ENCODE assay signal across 1 cellular context in genomic region chr1:227740401-227740960, GRCh38.
TF ChIP-seq lines count a peak whose summit lies in the region.

No MANE protein-coding gene starts in this region.

TF ChIP-seq in HEK293, 187 proteins besides CTCF, POLR2A, EP300 and RAD21 (continued from another document):
- TF ChIP-seq ZNF202 (tag by site-specific recombination; IDR thresholded peaks at IDR 0.05; ENCODE audit: borderline replicate concordance) (no peak), TSHZ1 (tag by site-specific recombination; IDR thresholded peaks at IDR 0.05; ENCODE audit: borderline replicate concordance) (no peak), ZSCAN30 (tag by site-specific recombination; IDR thresholded peaks at IDR 0.05) (no peak), KLF8 (tag by site-specific recombination; IDR thresholded peaks at IDR 0.05) (no peak), ZNF654 (tag by site-specific recombination; IDR thresholded peaks at IDR 0.05; ENCODE audit: low read depth) (no peak), SP2 (tag by site-specific recombination; IDR thresholded peaks at IDR 0.05) (no peak), INSM2 (tag by site-specific recombination; IDR thresholded peaks at IDR 0.05) (no peak), ZIC2 (tag by site-specific recombination; IDR thresholded peaks at IDR 0.05) (peak; percentile 37), ZNF626 (tag by site-specific recombination; IDR thresholded peaks at IDR 0.05) (no peak)
- TF ChIP-seq, protein P1, sequence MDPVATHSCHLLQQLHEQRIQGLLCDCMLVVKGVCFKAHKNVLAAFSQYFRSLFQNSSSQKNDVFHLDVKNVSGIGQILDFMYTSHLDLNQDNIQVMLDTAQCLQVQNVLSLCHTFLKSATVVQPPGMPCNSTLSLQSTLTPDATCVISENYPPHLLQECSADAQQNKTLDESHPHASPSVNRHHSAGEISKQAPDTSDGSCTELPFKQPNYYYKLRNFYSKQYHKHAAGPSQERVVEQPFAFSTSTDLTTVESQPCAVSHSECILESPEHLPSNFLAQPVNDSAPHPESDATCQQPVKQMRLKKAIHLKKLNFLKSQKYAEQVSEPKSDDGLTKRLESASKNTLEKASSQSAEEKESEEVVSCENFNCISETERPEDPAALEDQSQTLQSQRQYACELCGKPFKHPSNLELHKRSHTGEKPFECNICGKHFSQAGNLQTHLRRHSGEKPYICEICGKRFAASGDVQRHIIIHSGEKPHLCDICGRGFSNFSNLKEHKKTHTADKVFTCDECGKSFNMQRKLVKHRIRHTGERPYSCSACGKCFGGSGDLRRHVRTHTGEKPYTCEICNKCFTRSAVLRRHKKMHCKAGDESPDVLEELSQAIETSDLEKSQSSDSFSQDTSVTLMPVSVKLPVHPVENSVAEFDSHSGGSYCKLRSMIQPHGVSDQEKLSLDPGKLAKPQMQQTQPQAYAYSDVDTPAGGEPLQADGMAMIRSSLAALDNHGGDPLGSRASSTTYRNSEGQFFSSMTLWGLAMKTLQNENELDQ (tag by site-specific recombination; IDR thresholded peaks at IDR 0.05; ENCODE audit: low read depth) = no peak
- TF ChIP-seq, protein P2, sequence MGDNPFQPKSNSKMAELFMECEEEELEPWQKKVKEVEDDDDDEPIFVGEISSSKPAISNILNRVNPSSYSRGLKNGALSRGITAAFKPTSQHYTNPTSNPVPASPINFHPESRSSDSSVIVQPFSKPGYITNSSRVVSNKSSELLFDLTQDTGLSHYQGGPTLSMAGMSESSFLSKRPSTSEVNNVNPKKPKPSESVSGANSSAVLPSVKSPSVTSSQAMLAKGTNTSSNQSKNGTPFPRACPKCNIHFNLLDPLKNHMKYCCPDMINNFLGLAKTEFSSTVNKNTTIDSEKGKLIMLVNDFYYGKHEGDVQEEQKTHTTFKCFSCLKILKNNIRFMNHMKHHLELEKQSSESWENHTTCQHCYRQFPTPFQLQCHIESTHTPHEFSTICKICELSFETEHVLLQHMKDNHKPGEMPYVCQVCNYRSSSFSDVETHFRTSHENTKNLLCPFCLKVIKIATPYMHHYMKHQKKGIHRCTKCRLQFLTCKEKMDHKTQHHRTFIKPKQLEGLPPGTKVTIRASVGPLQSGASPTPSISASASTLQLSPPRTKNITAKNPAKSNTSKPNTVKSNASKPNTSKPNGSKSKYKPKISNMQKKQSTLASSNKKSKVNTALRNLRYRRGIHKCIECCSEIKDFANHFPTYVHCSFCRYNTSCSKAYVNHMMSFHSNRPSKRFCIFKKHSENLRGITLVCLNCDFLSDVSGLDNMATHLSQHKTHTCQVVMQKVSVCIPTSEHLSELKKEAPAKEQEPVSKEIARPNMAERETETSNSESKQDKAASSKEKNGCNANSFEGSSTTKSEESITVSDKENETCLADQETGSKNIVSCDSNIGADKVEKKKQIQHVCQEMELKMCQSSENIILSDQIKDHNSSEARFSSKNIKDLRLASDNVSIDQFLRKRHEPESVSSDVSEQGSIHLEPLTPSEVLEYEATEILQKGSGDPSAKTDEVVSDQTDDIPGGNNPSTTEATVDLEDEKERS (tag by site-specific recombination; IDR thresholded peaks at IDR 0.05) = 0 out of 2 replicates have a peak, but pooled peaks have one; percentile 64
TF ChIP-seq in HEK293: peak in this region for 2.
